Comparison of ENCODE assay signal across 11 cellular contexts in genomic region chr3:59425371-59425770, GRCh38.
A peak's percentile ranks its signal among the peaks of the same experiment; 100 is the strongest.
DNase-seq lines count a peak whose midpoint lies in the region; ATAC-seq and TF ChIP-seq lines count a peak whose summit lies in the region.
"Had no signal": no experiment of that assay in that cellular context is flagged by ENCODE, and none has a peak within 500 bp of the region (broad histone marks: within the 10 kb centered on the region; RNA-seq: fewer than 3 reads in every experiment).

No MANE protein-coding gene starts in this region.

- no peaks in the 10 kb centered on the region for H3K9me3 Mint-ChIP-seq in stimulated activated naive CD8-positive, alpha-beta T cell treated with anti-CD3 and anti-CD28 coated beads, Interleukin-15, Interleukin-2, amounts not matched to agents 100 ng/mL and 50 ng/mL, for 24 hours
- no peaks in the 10 kb centered on the region for H3K9me3 Mint-ChIP-seq in activated naive CD8-positive, alpha-beta T cell treated with anti-CD3 and anti-CD28 coated beads for 36 hours
- H3K9me3 Mint-ChIP-seq: activated B cell treated with CpG ODN at 0.5 μM for 24 hours had no signal

- no peak overlapping the region for H3K4me3 Mint-ChIP-seq in stimulated activated naive CD8-positive, alpha-beta T cell treated with anti-CD3 and anti-CD28 coated beads, Interleukin-15, Interleukin-2, amounts not matched to agents 100 ng/mL and 50 ng/mL, for 24 hours
- H3K4me3 Mint-ChIP-seq in activated naive CD8-positive, alpha-beta T cell treated with anti-CD3 and anti-CD28 coated beads for 36 hours: no peak overlapping the region
- H3K4me3 Mint-ChIP-seq: activated B cell treated with CpG ODN at 0.5 μM for 24 hours had no signal

- H3K27me3 Mint-ChIP-seq in stimulated activated naive CD8-positive, alpha-beta T cell treated with anti-CD3 and anti-CD28 coated beads, Interleukin-15, Interleukin-2, amounts not matched to agents 100 ng/mL and 50 ng/mL, for 24 hours: peaks cover 4% of the 10 kb centered on the region
- H3K27me3 Mint-ChIP-seq in activated naive CD8-positive, alpha-beta T cell treated with anti-CD3 and anti-CD28 coated beads for 36 hours: no peaks in the 10 kb centered on the region
- H3K27me3 Mint-ChIP-seq: activated B cell treated with CpG ODN at 0.5 μM for 24 hours had no signal

- H2AFZ ChIP-seq in hepatocyte: no peak overlapping the region

- peak overlapping the region; percentile 9 for H3K27ac Mint-ChIP-seq in stimulated activated naive CD8-positive, alpha-beta T cell treated with anti-CD3 and anti-CD28 coated beads, Interleukin-15, Interleukin-2, amounts not matched to agents 100 ng/mL and 50 ng/mL, for 24 hours
- peak overlapping the region; percentile 54 for H3K27ac Mint-ChIP-seq in activated naive CD8-positive, alpha-beta T cell treated with anti-CD3 and anti-CD28 coated beads for 36 hours
- H3K27ac Mint-ChIP-seq: activated B cell treated with CpG ODN at 0.5 μM for 24 hours had no signal

- H3K27ac ChIP-seq in hepatocyte: peak overlapping the region; percentile 55

- H3K36me3 ChIP-seq in hepatocyte (replicated peaks; ENCODE audit: insufficient read depth, low read depth): no peaks in the 10 kb centered on the region

- no peak for DNase-seq in stimulated activated naive CD8-positive, alpha-beta T cell treated with anti-CD3 and anti-CD28 coated beads, Interleukin-15, Interleukin-2, amounts not matched to agents 100 U/mL and 50 U/mL, for 24 hours
- DNase-seq in activated naive CD8-positive, alpha-beta T cell treated with anti-CD3 and anti-CD28 coated beads for 36 hours: no peak
- DNase-seq in hepatocyte (ENCODE audit: low spot score): peak; percentile 49
- no peak for DNase-seq in RKO (ENCODE audit: low spot score)
- no peak for DNase-seq in activated effector memory CD4-positive, alpha-beta T cell treated with anti-CD3 and anti-CD28 coated beads, Interleukin-2, amount 50 U/mL, for 16 hours
- DNase-seq in stimulated activated CD4-positive, alpha-beta T cell treated with anti-CD3 and anti-CD28 coated beads, Interleukin-4, amount 100 ng/mL, for 24 hours: no peak
- no peak for DNase-seq in HUDEP-2 (lab: John Stamatoyannopoulos, UW; ENCODE audit: unreplicated experiment in 76 of 76)
- DNase-seq: activated B cell treated with CpG ODN at 0.5 μM for 24 hours, COR-L47, NCI-H1436 treated with DMSO at 0.1 percent for 48 hours had no signal

- peaks cover 69% of the 10 kb centered on the region for H3K4me1 Mint-ChIP-seq in stimulated activated naive CD8-positive, alpha-beta T cell treated with anti-CD3 and anti-CD28 coated beads, Interleukin-15, Interleukin-2, amounts not matched to agents 100 ng/mL and 50 ng/mL, for 24 hours (ENCODE audit: low read depth)
- H3K4me1 Mint-ChIP-seq in activated naive CD8-positive, alpha-beta T cell treated with anti-CD3 and anti-CD28 coated beads for 36 hours: peaks cover 49% of the 10 kb centered on the region

- peaks cover 5% of the 10 kb centered on the region for H3K4me1 ChIP-seq in hepatocyte (ENCODE audit: insufficient read depth)

- 30% methylated on average over 8 of the region's 8 CpGs for WGBS in hepatocyte (ENCODE audit: low lambda C conversion rate, missing lambda C conversion rate)

- no peaks in the 10 kb centered on the region for H4K20me1 ChIP-seq in hepatocyte (ENCODE audit: insufficient read depth, poor library complexity, severe bottlenecking)

- peaks cover 3% of the 10 kb centered on the region for H3K27me3 ChIP-seq in hepatocyte

- no peak overlapping the region for H3K4me3 ChIP-seq in hepatocyte

- TF ChIP-seq CTCF in hepatocyte (IDR thresholded peaks at IDR 0.05; ENCODE audit: poor library complexity): no peak

- no peaks in the 10 kb centered on the region for H3K9me3 ChIP-seq in hepatocyte (ENCODE audit: low read depth)

- no peaks in the 10 kb centered on the region for H3K79me2 ChIP-seq in hepatocyte

- no peaks in the 10 kb centered on the region for H3K36me3 Mint-ChIP-seq in stimulated activated naive CD8-positive, alpha-beta T cell treated with anti-CD3 and anti-CD28 coated beads, Interleukin-15, Interleukin-2, amounts not matched to agents 100 ng/mL and 50 ng/mL, for 24 hours (ENCODE audit: low read depth)
- no peaks in the 10 kb centered on the region for H3K36me3 Mint-ChIP-seq in activated naive CD8-positive, alpha-beta T cell treated with anti-CD3 and anti-CD28 coated beads for 36 hours

- ATAC-seq in stimulated activated naive CD8-positive, alpha-beta T cell treated with anti-CD3 and anti-CD28 coated beads, Interleukin-15, Interleukin-2, amounts not matched to agents 100 U/mL and 50 U/mL, for 24 hours: no peak

- peak overlapping the region; percentile 17 for H3K4me2 ChIP-seq in hepatocyte

- H3K9me2 ChIP-seq in hepatocyte (replicated peaks; ENCODE audit: insufficient read depth): no peaks in the 10 kb centered on the region
